Comparison of ENCODE assay signal across 25 cellular contexts in the genomic region with DNA sequence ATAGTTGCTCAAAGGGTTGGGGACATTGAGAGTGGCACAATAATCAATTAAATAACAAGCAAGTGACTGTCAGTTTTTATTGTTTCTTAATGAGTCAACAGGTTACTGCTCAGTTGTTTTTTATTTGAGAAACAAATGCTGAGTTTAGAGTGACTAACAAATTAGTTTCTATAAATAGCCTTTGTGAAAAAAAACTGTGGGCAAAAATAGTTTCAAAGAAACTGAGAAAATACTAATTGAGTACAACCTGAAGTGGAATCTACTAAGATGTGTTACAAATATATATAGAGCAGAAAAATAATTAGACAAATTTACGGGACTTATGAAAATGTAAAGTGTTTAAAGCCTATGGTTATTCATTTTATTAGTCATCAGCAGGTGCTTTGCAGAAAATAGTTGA. TPM values are rescaled to one million over a fixed set of nuclear protein-coding genes. Genes with fewer than 3 reads are reported as not detected.
"Had no signal": no experiment of that assay in that cellular context is flagged by ENCODE, and none has a peak within 500 bp of the region (broad histone marks: within the 10 kb centered on the region; RNA-seq: fewer than 3 reads in every experiment).

No MANE protein-coding gene starts in this region.

- H3K4me3 ChIP-seq: dorsolateral prefrontal cortex, gastrocnemius medialis, lower lobe of right lung, prostate gland, right atrium auricular region, sigmoid colon, testis, tibial artery had no signal

- H3K27ac ChIP-seq: dorsolateral prefrontal cortex, epithelial cell of prostate, gastrocnemius medialis, lower lobe of right lung, prostate gland, right atrium auricular region, sigmoid colon, testis, tibial artery had no signal

- FAIRE-seq: keratinocyte, urothelium cell line had no signal

- H3K36me3 ChIP-seq: gastrocnemius medialis, lower lobe of right lung, prostate gland, right atrium auricular region, sigmoid colon, tibial artery had no signal

- ATAC-seq: esophagus mucosa; gastrocnemius medialis; left ventricle myocardium superior; lower lobe of right lung; naive thymus-derived CD8-positive, alpha-beta T cell; stimulated activated memory B cell treated with anti-CD40 and anti-IgM and Interleukin-4, amounts not matched to agents 10 μg/mL and 1 μg/mL and 100 μg/mL, for 72 hours; stimulated activated naive CD8-positive, alpha-beta T cell treated with anti-CD3 and anti-CD28 coated beads, Interleukin-15, Interleukin-2, amounts not matched to agents 100 U/mL and 50 U/mL, for 24 hours had no signal

- H3K27me3 ChIP-seq: dorsolateral prefrontal cortex, gastrocnemius medialis, right atrium auricular region, sigmoid colon, testis, tibial artery had no signal

- DNase-seq: dorsolateral prefrontal cortex; effector CD4-positive, alpha-beta T cell; foreskin fibroblast; gastrocnemius medialis; head of caudate nucleus; left ventricle myocardium superior; lower lobe of right lung; naive thymus-derived CD8-positive, alpha-beta T cell; nephron progenitor cell; nucleus accumbens; sigmoid colon; stimulated activated CD4-positive, alpha-beta T cell treated with anti-CD3 and anti-CD28 coated beads, Interleukin-2, amount 100 ng/mL, for 24 hours; stimulated activated CD4-positive, alpha-beta T cell treated with anti-CD3 and anti-CD28 coated beads, Interleukin-4, amount 100 ng/mL, for 4 hours; stimulated activated naive CD8-positive, alpha-beta T cell treated with anti-CD3 and anti-CD28 coated beads, Interleukin-15, Interleukin-2, amounts not matched to agents 100 U/mL and 50 U/mL, for 24 hours; substantia nigra; testis; tibial artery had no signal

- H3K4me1 ChIP-seq: gastrocnemius medialis, lower lobe of right lung, prostate gland, right atrium auricular region, sigmoid colon, testis, tibial artery had no signal

- H3K9me3 ChIP-seq: gastrocnemius medialis, prostate gland, testis had no signal

RNA-seq across cellular contexts. Expression of a gene that starts 22.3 kb away (rescaled TPM):
- total RNA-seq: naive thymus-derived CD8-positive, alpha-beta T cell; skeletal muscle tissue had no signal
